ENCODE assay signal across 13 cellular contexts in the genomic region with DNA sequence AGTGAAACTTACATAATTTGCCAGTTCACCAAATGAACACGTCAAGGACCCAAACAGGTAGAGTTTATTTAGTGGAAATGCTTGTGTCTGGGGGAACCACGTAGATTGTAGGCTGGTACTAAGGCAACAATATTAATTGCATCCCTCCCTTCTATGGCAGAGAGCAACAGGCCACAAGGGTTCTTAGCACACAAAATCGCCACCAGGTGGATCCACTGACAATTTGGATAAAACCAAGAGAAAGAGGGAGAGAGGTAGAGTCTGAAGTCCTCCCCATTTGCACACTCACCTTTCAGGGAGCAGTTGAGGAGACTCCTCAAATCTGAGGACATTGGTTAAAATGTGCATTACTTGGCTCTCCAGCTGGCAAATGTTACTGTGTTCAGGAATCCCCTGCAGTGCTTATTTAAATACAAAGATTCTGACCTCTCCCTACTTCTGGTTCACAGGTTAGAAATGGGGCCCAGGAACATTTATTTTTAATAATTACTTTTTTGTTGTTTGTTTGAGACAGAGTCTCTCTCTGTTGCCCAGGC.
DNase-seq lines count a peak whose midpoint lies in the region; ATAC-seq, FAIRE-seq and TF ChIP-seq lines count a peak whose summit lies in the region.
"Had no signal": no experiment of that assay in that cellular context is flagged by ENCODE, and none has a peak within 500 bp of the region (broad histone marks: within the 10 kb centered on the region; RNA-seq: fewer than 3 reads in every experiment).

No MANE protein-coding gene starts in this region.

- no peaks in the 10 kb centered on the region for H3K79me2 ChIP-seq in osteoblast (ENCODE audit: insufficient read depth, low read length)

- no peak overlapping the region for H3K4me3 ChIP-seq in brain microvascular endothelial cell (ENCODE audit: low read depth, low read length)
- H3K4me3 ChIP-seq in osteoblast (ENCODE audit: insufficient read depth, low read length): no peak overlapping the region
- H3K4me3 ChIP-seq: coronary artery, PC-9 had no signal

- no peak overlapping the region for H3K4me2 ChIP-seq in osteoblast (ENCODE audit: insufficient read depth, low read length)
- H3K4me2 ChIP-seq: PC-9 had no signal

- TF ChIP-seq CTCF in LNCAP (IDR thresholded peaks at IDR 0.05) (peak; percentile 23; the same call in 1 of the 2 replicates), brain microvascular endothelial cell (IDR thresholded peaks at IDR 0.05; ENCODE audit: low read depth, low read length, missing control alignments) (peak; percentile 62), osteoblast (IDR thresholded peaks at IDR 0.05; ENCODE audit: extremely low read depth, low read depth, low read length) (peak; percentile 39), D721Med (IDR thresholded peaks at IDR 0.05; ENCODE audit: insufficient read depth, missing control alignments) (no peak)

- H3K36me3 ChIP-seq in brain microvascular endothelial cell (replicated peaks) (no peaks in the 10 kb centered on the region), osteoblast (ENCODE audit: insufficient read depth, low read length) (no peaks in the 10 kb centered on the region)

- H3K9me3 ChIP-seq in osteoblast (ENCODE audit: low read depth, low read length): no peaks in the 10 kb centered on the region

- H2AFZ ChIP-seq in osteoblast (ENCODE audit: low read length): no peak overlapping the region
- H2AFZ ChIP-seq: PC-9 had no signal

- H3K27me3 ChIP-seq in brain microvascular endothelial cell (replicated peaks) (no peaks in the 10 kb centered on the region), osteoblast (ENCODE audit: insufficient read depth, low read length) (peaks cover 11% of the 10 kb centered on the region)

- no peaks in the 10 kb centered on the region for H4K20me1 ChIP-seq in osteoblast (ENCODE audit: insufficient read depth, low read length)

- no peak for ATAC-seq in HG03039 (IDR thresholded peaks at IDR 0.05; ENCODE audit: unreplicated experiment)

- in situ Hi-C loops in brain microvascular endothelial cell (cut with HindIII; ENCODE audit: low pct_ligation_motif_present, low sequenced_read_pairs): no loop called here

- no peaks in the 10 kb centered on the region for H3K4me1 ChIP-seq in osteoblast (ENCODE audit: insufficient read depth, low read length)

- H3K27ac ChIP-seq in brain microvascular endothelial cell: no peak overlapping the region
- H3K27ac ChIP-seq in osteoblast (ENCODE audit: low read depth, low read length): no peak overlapping the region
- H3K27ac ChIP-seq: coronary artery, PC-9 had no signal

- FAIRE-seq in D721Med (lab: Jason Lieb, UNC): no peak

- DNase-seq in NCI-H2107 treated with DMSO at 0.1 percent for 48 hours (lab: John Stamatoyannopoulos, UW; ENCODE audit: unreplicated experiment) (peak; percentile 6), NCI-H2107 (lab: John Stamatoyannopoulos, UW) (no peak), brain microvascular endothelial cell (no peak), osteoblast (ENCODE audit: insufficient read length, low spot score, missing footprints) (no peak), activated gamma-delta T cell treated with Interleukin-2 at 50 U/mL for 16 hours (no peak), D721Med (ENCODE audit: insufficient read length, low spot score) (no peak)
- DNase-seq: activated CD4-positive, CD25-positive, alpha-beta regulatory T cell; NCI-H1092 treated with DMSO at 0.1 percent for 48 hours; PC-9; stimulated activated CD4-positive, alpha-beta T cell treated with anti-CD3 and anti-CD28 coated beads, Interleukin-2, amount 100 ng/mL, for 24 hours had no signal
